ENCODE assay signal across 15 cellular contexts in genomic region chr10:31145986-31146385, GRCh38.
DNase-seq lines count a peak whose midpoint lies in the region; ATAC-seq, FAIRE-seq and TF ChIP-seq lines count a peak whose summit lies in the region.
"Had no signal": no experiment of that assay in that cellular context is flagged by ENCODE, and none has a peak within 500 bp of the region (broad histone marks: within the 10 kb centered on the region; RNA-seq: fewer than 3 reads in every experiment).

No MANE protein-coding gene starts in this region.

- peaks cover 4% of the 10 kb centered on the region for H3K27me3 Mint-ChIP-seq in activated T-cell treated with anti-CD3 and anti-CD28 coated beads, Interleukin-2, amount 50 U/mL, for 24 hours
- no peaks in the 10 kb centered on the region for H3K27me3 Mint-ChIP-seq in activated naive CD8-positive, alpha-beta T cell

- H3K9me3 Mint-ChIP-seq in activated T-cell treated with anti-CD3 and anti-CD28 coated beads, Interleukin-2, amount 50 U/mL, for 24 hours, result no peaks in the 10 kb centered on the region
- no peaks in the 10 kb centered on the region for H3K9me3 Mint-ChIP-seq in activated naive CD8-positive, alpha-beta T cell (ENCODE audit: low read depth)
- H3K9me3 Mint-ChIP-seq: activated naive CD4-positive, alpha-beta T cell treated with anti-CD3 and anti-CD28 coated beads, Interleukin-2, amount 50 U/mL, for 24 hours had no signal

- no peak overlapping the region for H3K27ac ChIP-seq in mesendoderm (ENCODE audit: low read depth, low read length)
- H3K27ac ChIP-seq in small intestine (ENCODE audit: low read depth in 1 of 2, low read length in 1 of 2), result peak overlapping the region; percentile 17 to 42
- no peak overlapping the region for H3K27ac ChIP-seq in Karpas-422 (ENCODE audit: low read length)
- no peak overlapping the region for H3K27ac ChIP-seq in breast epithelium
- H3K27ac ChIP-seq: testis had no signal

- no peak for ATAC-seq in HG03135 (IDR thresholded peaks at IDR 0.05; ENCODE audit: unreplicated experiment)

- no peak for FAIRE-seq in small intestine (lab: Jason Lieb, UNC)
- FAIRE-seq: keratinocyte had no signal

- H2BK120ac ChIP-seq in mesendoderm (ENCODE audit: low read depth, low read length), result no peak overlapping the region

- H3K4me3 ChIP-seq in mesendoderm (ENCODE audit: low read length) (no peak overlapping the region), small intestine (ENCODE audit: low read depth in 1 of 2, low read length in 2 of 2) (no peak overlapping the region), Karpas-422 (ENCODE audit: low read length) (no peak overlapping the region), breast epithelium (no peak overlapping the region)
- H3K4me3 ChIP-seq: psoas muscle, testis had no signal

- peaks cover 25% of the 10 kb centered on the region for H3K4me1 Mint-ChIP-seq in activated T-cell treated with anti-CD3 and anti-CD28 coated beads, Interleukin-2, amount 50 U/mL, for 24 hours (ENCODE audit: low read depth)
- peaks cover 21% of the 10 kb centered on the region for H3K4me1 Mint-ChIP-seq in activated naive CD8-positive, alpha-beta T cell (ENCODE audit: low read depth)

- TF ChIP-seq CTCF in breast epithelium (IDR thresholded peaks at IDR 0.05), result no peak

- no peak overlapping the region for H3K4me2 ChIP-seq in mesendoderm (ENCODE audit: low read length)
- H3K4me2 ChIP-seq in Karpas-422 (ENCODE audit: low read depth, low read length, poor library complexity, severe bottlenecking), result no peak overlapping the region

- H3K79me2 ChIP-seq in mesendoderm (ENCODE audit: control insufficient read depth, insufficient read depth, low read length), result no peaks in the 10 kb centered on the region
- H3K79me2 ChIP-seq in Karpas-422 (ENCODE audit: low read length), result no peaks in the 10 kb centered on the region

- H2AK5ac ChIP-seq in mesendoderm (ENCODE audit: low read length), result no peak overlapping the region

- H3K27ac Mint-ChIP-seq in activated T-cell treated with anti-CD3 and anti-CD28 coated beads, Interleukin-2, amount 50 U/mL, for 24 hours, result peak overlapping the region; percentile 44
- H3K27ac Mint-ChIP-seq in activated naive CD8-positive, alpha-beta T cell, result peak overlapping the region; percentile 29
- H3K27ac Mint-ChIP-seq: activated naive CD4-positive, alpha-beta T cell treated with anti-CD3 and anti-CD28 coated beads, Interleukin-2, amount 50 U/mL, for 24 hours had no signal

- no peak overlapping the region for H3K4me3 Mint-ChIP-seq in activated T-cell treated with anti-CD3 and anti-CD28 coated beads, Interleukin-2, amount 50 U/mL, for 24 hours
- no peak overlapping the region for H3K4me3 Mint-ChIP-seq in activated naive CD8-positive, alpha-beta T cell
- H3K4me3 Mint-ChIP-seq: activated naive CD4-positive, alpha-beta T cell treated with anti-CD3 and anti-CD28 coated beads, Interleukin-2, amount 50 U/mL, for 24 hours had no signal

- TF ChIP-seq POLR2A in breast epithelium (IDR thresholded peaks at IDR 0.05), result no peak

- no peak overlapping the region for H4K5ac ChIP-seq in mesendoderm (ENCODE audit: low read length)

- H2BK5ac ChIP-seq in mesendoderm (ENCODE audit: low read length), result no peak overlapping the region

- H4K8ac ChIP-seq in mesendoderm (ENCODE audit: low read depth, low read length), result no peak overlapping the region

- intact Hi-C loops in breast epithelium (cut with DNase I; ENCODE audit: low total_unique reads), result no loop called here

- no peak overlapping the region for H3K23ac ChIP-seq in mesendoderm (ENCODE audit: low read length)

- H3K9me3 ChIP-seq in small intestine (ENCODE audit: control insufficient read depth, low read depth) (no peaks in the 10 kb centered on the region), Karpas-422 (ENCODE audit: low read length) (no peaks in the 10 kb centered on the region), breast epithelium (no peaks in the 10 kb centered on the region)
- H3K9me3 ChIP-seq: psoas muscle, SK-N-SH, testis had no signal

- H3K27me3 ChIP-seq in mesendoderm (ENCODE audit: insufficient read depth, low read length, poor library complexity) (no peaks in the 10 kb centered on the region), small intestine (ENCODE audit: control insufficient read depth in 2 of 2, insufficient read depth in 2 of 2, low read length in 2 of 2) (no peaks in the 10 kb centered on the region), Karpas-422 (ENCODE audit: low read length) (no peaks in the 10 kb centered on the region), breast epithelium (no peaks in the 10 kb centered on the region)
- H3K27me3 ChIP-seq: testis had no signal

- no peak overlapping the region for H3K4ac ChIP-seq in mesendoderm (ENCODE audit: low read depth, low read length)

- no peaks in the 10 kb centered on the region for H4K20me1 ChIP-seq in Karpas-422 (ENCODE audit: insufficient read depth, low read depth, low read length)

- H3K9me2 ChIP-seq in Karpas-422 (replicated peaks; ENCODE audit: insufficient read depth, low read length), result no peaks in the 10 kb centered on the region
- H3K9me2 ChIP-seq: SK-N-SH had no signal

- peak overlapping the region; percentile 18 for H3K56ac ChIP-seq in mesendoderm (ENCODE audit: low read length)

- no CpG with 5 or more reads among the region's 5 CpGs for WGBS in mesendoderm (ENCODE audit: extremely low coverage, insufficient coverage, low lambda C conversion rate)
- 81 to 85% (median 83%) methylated on average over 5 of the region's 5 CpGs for WGBS in small intestine, 3 donors

- no peak overlapping the region for H2BK15ac ChIP-seq in mesendoderm (replicated peaks; ENCODE audit: low read depth)

- no peak overlapping the region for H3K18ac ChIP-seq in mesendoderm (ENCODE audit: low read length)

- no peak for DNase-seq in activated T-cell treated with anti-CD3 and anti-CD28 coated beads, Interleukin-2, amount 50 U/mL, for 24 hours
- no peak for DNase-seq in activated T-cell treated with anti-CD3 and anti-CD28 coated beads, Interleukin-2, amount 50 U/mL, for 48 hours
- DNase-seq in mesendoderm (no peak), small intestine (no peak), Karpas-422 (no peak), breast epithelium (ENCODE audit: low spot score in 2 of 2) (no peak)
- DNase-seq: NCI-H146; SK-N-SH; stimulated activated CD4-positive, alpha-beta T cell treated with anti-CD3 and anti-CD28 coated beads, Interleukin-2, amount 100 ng/mL, for 24 hours had no signal

- no peak overlapping the region for H2AFZ ChIP-seq in Karpas-422 (ENCODE audit: low read length)

- H3K4me1 ChIP-seq in mesendoderm (ENCODE audit: control insufficient read depth, low read depth, low read length) (no peaks in the 10 kb centered on the region), small intestine (ENCODE audit: control insufficient read depth in 2 of 2, insufficient read depth in 1 of 2, low read depth in 1 of 2, low read length in 1 of 2) (no peaks in the 10 kb centered on the region), Karpas-422 (ENCODE audit: low read length) (peaks cover 16% of the 10 kb centered on the region), breast epithelium (no peaks in the 10 kb centered on the region)

- no peaks in the 10 kb centered on the region for H3K36me3 Mint-ChIP-seq in activated T-cell treated with anti-CD3 and anti-CD28 coated beads, Interleukin-2, amount 50 U/mL, for 24 hours (ENCODE audit: low read depth)
- no peaks in the 10 kb centered on the region for H3K36me3 Mint-ChIP-seq in activated naive CD8-positive, alpha-beta T cell

- H3K36me3 ChIP-seq in mesendoderm (ENCODE audit: control insufficient read depth, insufficient read depth, low read length) (no peaks in the 10 kb centered on the region), small intestine (ENCODE audit: control insufficient read depth in 2 of 2, insufficient read depth in 2 of 2, low read length in 2 of 2) (no peaks in the 10 kb centered on the region), Karpas-422 (ENCODE audit: insufficient read depth, low read length) (no peaks in the 10 kb centered on the region), breast epithelium (no peaks in the 10 kb centered on the region)

- H3K9ac ChIP-seq in mesendoderm (ENCODE audit: low read length) (no peak overlapping the region), Karpas-422 (ENCODE audit: low read length) (no peak overlapping the region)
- H3K9ac ChIP-seq: SK-N-SH had no signal

- no peaks in the 10 kb centered on the region for H3K79me1 ChIP-seq in mesendoderm (ENCODE audit: low read length)

Comparison
In these comparisons a context has a peak if more than half of its experiments do, and no peak if none do; other contexts are left out.
1. H3K27ac ChIP-seq: peak in small intestine (2 of 2); none in mesendoderm (single experiment), Karpas-422 (single experiment) and breast epithelium (0 of 2).